Comparison of ENCODE assay signal across 12 cellular contexts in genomic region chr10:117350905-117351304, GRCh38. TPM values are rescaled to one million over a fixed set of nuclear protein-coding genes. Genes with fewer than 3 reads are reported as not detected.
A peak's percentile ranks its signal among the peaks of the same experiment; 100 is the strongest.
DNase-seq lines count a peak whose midpoint lies in the region; ATAC-seq lines count a peak whose summit lies in the region.
"Had no signal": no experiment of that assay in that cellular context is flagged by ENCODE, and none has a peak within 500 bp of the region (broad histone marks: within the 10 kb centered on the region; RNA-seq: fewer than 3 reads in every experiment).

No MANE protein-coding gene starts in this region.

- H3K27me3 Mint-ChIP-seq in T-helper 17 cell: no peaks in the 10 kb centered on the region

- intact Hi-C loops in head of caudate nucleus (cut with DNase I): no loop called here

- H3K4me3 Mint-ChIP-seq in T-helper 17 cell: no peak overlapping the region

- H3K27ac Mint-ChIP-seq in T-helper 17 cell: peak overlapping the region; percentile 57

- H3K4me1 Mint-ChIP-seq in T-helper 17 cell: peaks cover 50% of the 10 kb centered on the region

- H3K9me3 ChIP-seq in T-helper 17 cell (ENCODE audit: control insufficient read depth, low read length, poor library complexity, severe bottlenecking): no peaks in the 10 kb centered on the region

- H3K36me3 Mint-ChIP-seq in T-helper 17 cell (ENCODE audit: low read depth): no peaks in the 10 kb centered on the region

- ATAC-seq in GM18511 (IDR thresholded peaks at IDR 0.05; ENCODE audit: unreplicated experiment) (peak; percentile 94), GM21423 (IDR thresholded peaks at IDR 0.05; ENCODE audit: unreplicated experiment) (peak; percentile 72), HG03066 (IDR thresholded peaks at IDR 0.05; ENCODE audit: low read depth, unreplicated experiment) (peak; percentile 84), T-helper 17 cell (no peak)
- ATAC-seq: foreskin keratinocyte had no signal

- no peak for DNase-seq in T-helper 17 cell
- no peak for DNase-seq in COLO829 (ENCODE audit: low spot score)
- DNase-seq in NCI-H1417 (lab: John Stamatoyannopoulos, UW): no peak
- DNase-seq in activated effector memory CD4-positive, alpha-beta T cell treated with Interleukin-2 at 50 U/mL for 16 hours: no peak
- no peak for DNase-seq in head of caudate nucleus
- DNase-seq: activated gamma-delta T cell treated with Interleukin-2 at 50 U/mL for 16 hours; foreskin keratinocyte; NCI-H146; stimulated activated CD4-positive, alpha-beta T cell treated with anti-CD3 and anti-CD28 coated beads, Interleukin-2, amount 100 ng/mL, for 48 hours had no signal

RNA-seq across cellular contexts. Expression of gene PDZD8, which starts 24.3 kb away (rescaled TPM):
- 10 to 100 TPM; 18.4 to 29.6 TPM for total RNA-seq in T-helper 17 cell
